12 cellular contexts compared by ENCODE assay signal in genomic region chr9:118473527-118473926, GRCh38.
"Had no signal": no experiment of that assay in that cellular context is flagged by ENCODE, and none has a peak within 500 bp of the region (broad histone marks: within the 10 kb centered on the region; RNA-seq: fewer than 3 reads in every experiment).

No MANE protein-coding gene starts in this region.

- H3K27ac Mint-ChIP-seq: activated CD4-positive, alpha-beta memory T cell treated with anti-CD3 and anti-CD28 coated beads for 36 hours; activated T-cell treated with anti-CD3 and anti-CD28 coated beads, Interleukin-2, amount 50 U/mL, for 72 hours had no signal

- H3K79me2 ChIP-seq: parathyroid adenoma had no signal

- H3K4me2 ChIP-seq: smooth muscle cell had no signal

- H3K27me3 Mint-ChIP-seq: activated CD4-positive, alpha-beta memory T cell treated with anti-CD3 and anti-CD28 coated beads for 36 hours had no signal

- DNase-seq: activated CD4-positive, alpha-beta memory T cell treated with anti-CD3 and anti-CD28 coated beads for 36 hours; activated CD4-positive, alpha-beta T cell treated with anti-CD3 and anti-CD28 coated beads for 1 hour; activated T-cell treated with anti-CD3 and anti-CD28 coated beads, Interleukin-2, amount 50 U/mL, for 72 hours; aorta; dorsolateral prefrontal cortex; lower lobe of right lung; midbrain had no signal

- ATAC-seq: activated T-cell treated with anti-CD3 and anti-CD28 coated beads, Interleukin-2, amount 50 U/mL, for 72 hours; lower lobe of right lung had no signal

- H3K4me3 ChIP-seq: dorsolateral prefrontal cortex, esophagus muscularis mucosa, heart right ventricle, lower lobe of right lung, right atrium auricular region, smooth muscle cell had no signal

- H3K27me3 ChIP-seq: esophagus muscularis mucosa, heart right ventricle, right atrium auricular region had no signal

- H3K4me1 ChIP-seq: heart right ventricle, lower lobe of right lung, parathyroid adenoma, right atrium auricular region had no signal

- H3K9me3 ChIP-seq: esophagus muscularis mucosa, heart right ventricle, lower lobe of right lung, right atrium auricular region had no signal

- H3K4me3 Mint-ChIP-seq: activated CD4-positive, alpha-beta memory T cell treated with anti-CD3 and anti-CD28 coated beads for 36 hours; activated T-cell treated with anti-CD3 and anti-CD28 coated beads, Interleukin-2, amount 50 U/mL, for 72 hours had no signal

- H3K27ac ChIP-seq: dorsolateral prefrontal cortex, esophagus muscularis mucosa, heart right ventricle, lower lobe of right lung, parathyroid adenoma, right atrium auricular region had no signal

- H3K9ac ChIP-seq: parathyroid adenoma had no signal

- H3K36me3 Mint-ChIP-seq: activated CD4-positive, alpha-beta memory T cell treated with anti-CD3 and anti-CD28 coated beads for 36 hours had no signal

- H2AFZ ChIP-seq: parathyroid adenoma had no signal

- H3K36me3 ChIP-seq: esophagus muscularis mucosa, heart right ventricle, lower lobe of right lung, right atrium auricular region had no signal
